21 cellular contexts compared by ENCODE assay signal in the genomic region with DNA sequence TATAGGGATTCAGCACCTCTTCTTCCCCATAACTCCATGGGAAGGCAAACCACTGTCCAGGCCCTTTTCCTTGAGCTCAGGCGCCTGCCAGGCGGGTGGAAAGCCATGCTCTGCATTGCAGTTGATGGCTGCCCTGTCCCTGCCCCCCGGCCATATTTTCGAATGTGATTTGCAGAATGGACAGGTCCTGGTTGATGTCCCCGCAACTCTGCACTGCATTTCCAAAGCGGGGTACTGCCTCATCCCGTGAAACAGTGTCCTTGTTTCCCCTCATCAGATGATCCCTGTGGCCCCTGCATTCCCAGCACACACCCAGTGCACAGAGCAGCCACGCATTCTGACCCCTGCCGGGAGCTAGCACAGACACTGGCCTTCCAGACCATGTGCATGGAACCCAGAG.
"Had no signal": no experiment of that assay in that cellular context is flagged by ENCODE, and none has a peak within 500 bp of the region (broad histone marks: within the 10 kb centered on the region; RNA-seq: fewer than 3 reads in every experiment).

No MANE protein-coding gene starts in this region.

- H3K4me2 ChIP-seq: hepatocyte had no signal

- DNase-seq: cortex of kidney; effector CD8-positive, alpha-beta T cell; effector memory CD8-positive, alpha-beta T cell; endodermal cell; erythroblast; esophagus squamous epithelium; foreskin fibroblast; heart left ventricle; left cardiac atrium; left lung; left ventricle myocardium superior; lower lobe of right lung; mesenchymal stem cell; mucosa of descending colon; naive B cell had no signal

- H3K27ac ChIP-seq: epithelial cell of prostate, esophagus squamous epithelium, gastroesophageal sphincter, hepatocyte, lower lobe of right lung had no signal

- H3K9me3 ChIP-seq: esophagus squamous epithelium, gastroesophageal sphincter, heart left ventricle, left lung, lower lobe of right lung, mucosa of descending colon had no signal

- H2AFZ ChIP-seq: hepatocyte had no signal

- H3K27ac Mint-ChIP-seq: effector memory CD8-positive, alpha-beta T cell; endodermal cell; mesothelial cell of epicardium; naive B cell had no signal

- H3K9me3 Mint-ChIP-seq: dendritic cell treated with granulocyte-macrophage colony-stimulating factor and Interleukin-4, amounts not matched to agents 40 ng/mL and 50 ng/mL, for 4 days; effector memory CD8-positive, alpha-beta T cell; endodermal cell; naive B cell had no signal

- H3K4me1 ChIP-seq: gastroesophageal sphincter had no signal

- H3K4me3 ChIP-seq: esophagus squamous epithelium, gastroesophageal sphincter, heart left ventricle, hepatocyte, left lung, lower lobe of right lung, mucosa of descending colon had no signal

- H3K4me3 Mint-ChIP-seq: dendritic cell treated with granulocyte-macrophage colony-stimulating factor and Interleukin-4, amounts not matched to agents 40 ng/mL and 50 ng/mL, for 4 days; effector memory CD8-positive, alpha-beta T cell; endodermal cell; mesothelial cell of epicardium; naive B cell had no signal

- ATAC-seq: effector memory CD8-positive, alpha-beta T cell; esophagus mucosa; mucosa of descending colon had no signal

- H3K4me1 Mint-ChIP-seq: endodermal cell, naive B cell had no signal

- H3K36me3 ChIP-seq: esophagus squamous epithelium, gastroesophageal sphincter, heart left ventricle, left lung, lower lobe of right lung had no signal

- H3K36me3 Mint-ChIP-seq: mesothelial cell of epicardium, naive B cell had no signal
